Comparison of ENCODE assay signal across 13 cellular contexts in genomic region chr10:132294561-132295320, GRCh38. TPM values are rescaled to one million over a fixed set of nuclear protein-coding genes. Genes with fewer than 3 reads are reported as not detected.
DNase-seq lines count a peak whose midpoint lies in the region; ATAC-seq lines count a peak whose summit lies in the region.
"Had no signal": no experiment of that assay in that cellular context is flagged by ENCODE, and none has a peak within 500 bp of the region (broad histone marks: within the 10 kb centered on the region; RNA-seq: fewer than 3 reads in every experiment).

No MANE protein-coding gene starts in this region.

- no peaks in the 10 kb centered on the region for H3K9me2 ChIP-seq in Karpas-422 (replicated peaks; ENCODE audit: insufficient read depth, low read length)

- no peaks in the 10 kb centered on the region for H3K27me3 ChIP-seq in Karpas-422 (ENCODE audit: low read length)
- H3K27me3 ChIP-seq: breast epithelium had no signal

- H2AFZ ChIP-seq in Karpas-422 (ENCODE audit: low read length), result no peak overlapping the region

- no peaks in the 10 kb centered on the region for H4K20me1 ChIP-seq in Karpas-422 (ENCODE audit: insufficient read depth, low read depth, low read length)

- no peak overlapping the region for H3K9ac ChIP-seq in Karpas-422 (ENCODE audit: low read length)

- H3K9me3 ChIP-seq in Karpas-422 (ENCODE audit: low read length), result no peaks in the 10 kb centered on the region
- H3K9me3 ChIP-seq: breast epithelium had no signal

- no peaks in the 10 kb centered on the region for H3K79me2 ChIP-seq in Karpas-422 (ENCODE audit: low read length)

- peak; percentile 69 for DNase-seq in ELF-1 (ENCODE audit: low read depth, low spot score)
- DNase-seq in Karpas-422, result peak; percentile 46
- DNase-seq in UCSD-AML1 (lab: John Stamatoyannopoulos, UW; ENCODE audit: unreplicated experiment), result peak; percentile 38
- peak; percentile 19 for DNase-seq in myocyte (ENCODE audit: low read depth)
- no peak for DNase-seq in NCI-H1930 (lab: John Stamatoyannopoulos, UW)
- DNase-seq: activated CD4-positive, alpha-beta memory T cell treated with anti-CD3 and anti-CD28 coated beads, Interleukin-2, amount 10 ng/mL, durations not matched to agents 7 days and 5 days; CD4-positive, CD25-positive, alpha-beta regulatory T cell; NCI-H2171 treated with DMSO at 0.1 percent for 48 hours; stimulated activated CD4-positive, alpha-beta T cell treated with anti-CD3 and anti-CD28 coated beads, Interleukin-12 subunit alpha, Interleukin-12 subunit beta, amount 100 ng/mL, for 4 hours had no signal

- H3K4me1 ChIP-seq in Karpas-422 (ENCODE audit: low read length), result no peaks in the 10 kb centered on the region
- H3K4me1 ChIP-seq: breast epithelium had no signal

- H3K27ac ChIP-seq in Karpas-422 (ENCODE audit: low read length), result no peak overlapping the region
- H3K27ac ChIP-seq: breast epithelium had no signal

- H3K4me3 ChIP-seq in Karpas-422 (ENCODE audit: low read length), result no peak overlapping the region
- H3K4me3 ChIP-seq: breast epithelium had no signal

- ATAC-seq in GM18520 (IDR thresholded peaks at IDR 0.05; ENCODE audit: unreplicated experiment), result no peak
- ATAC-seq in GM21360 (IDR thresholded peaks at IDR 0.05; ENCODE audit: unreplicated experiment), result no peak
- no peak for ATAC-seq in HG03442 (IDR thresholded peaks at IDR 0.05; ENCODE audit: unreplicated experiment)

- H3K4me2 ChIP-seq in Karpas-422 (ENCODE audit: low read depth, low read length, poor library complexity, severe bottlenecking), result no peak overlapping the region

- no peaks in the 10 kb centered on the region for H3K36me3 ChIP-seq in Karpas-422 (ENCODE audit: insufficient read depth, low read length)
- H3K36me3 ChIP-seq: breast epithelium had no signal

RNA-seq across cellular contexts. Expression of gene STK32C, which starts 13.0 kb away (rescaled TPM):
- total RNA-seq in Karpas-422 (2014; rRNA removed; shearing (Covaris generic); ENCODE audit: low replicate concordance), result 8.4 and 20.7 TPM in 2 replicates
- 8.7 and 12.1 TPM in 2 replicates for total RNA-seq in myocyte
- 17.7 TPM for polyA plus RNA-seq in myocyte (2012)

RNA-seq across cellular contexts. Expression of gene LRRC27, which starts 37.3 kb away (rescaled TPM):
- 2.2 and 12.4 TPM in 2 replicates for total RNA-seq in Karpas-422 (2014; rRNA removed; shearing (Covaris generic); ENCODE audit: low replicate concordance)
- 9.3 and 9.7 TPM in 2 replicates for total RNA-seq in myocyte
- 11.2 TPM for polyA plus RNA-seq in myocyte (2012)

Comparison
In these comparisons a context has a peak if more than half of its experiments do, and no peak if none do; other contexts are left out.
1. DNase-seq: peak in ELF-1 (single experiment), Karpas-422 (single experiment), UCSD-AML1 (single experiment) and myocyte (single experiment); none in NCI-H1930 (0 of 2).